In the genomic region with DNA sequence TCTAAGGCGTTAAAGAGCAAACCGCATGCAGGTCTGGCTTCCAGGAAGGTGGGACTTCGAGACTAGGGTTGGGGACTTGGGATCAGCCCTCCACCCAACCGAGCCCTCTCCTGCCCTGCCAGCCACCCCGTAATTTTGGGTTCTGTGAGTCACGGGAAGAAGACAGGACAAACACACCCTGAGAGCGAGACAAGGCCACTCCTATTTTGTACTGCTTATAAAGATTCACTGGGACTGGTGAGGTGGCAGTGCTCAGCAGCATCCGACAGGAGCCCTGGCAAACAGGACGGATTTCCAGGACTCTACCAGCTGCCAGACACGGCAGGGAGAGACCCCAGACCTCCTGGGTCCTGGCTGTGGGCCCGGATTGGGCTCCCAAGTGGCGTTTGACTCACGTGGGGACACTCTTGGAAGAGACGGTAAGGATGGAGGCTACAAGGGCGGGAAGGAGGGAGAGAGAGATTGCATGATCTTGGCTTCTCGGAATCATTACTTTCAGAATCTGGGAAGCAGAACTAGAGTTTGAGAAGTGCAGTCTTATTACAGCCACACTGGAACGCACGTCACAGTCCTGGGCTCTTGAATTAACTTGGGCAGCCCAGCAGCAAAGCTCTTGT, we compare ENCODE assay signal across 15 cellular contexts. TPM values are rescaled to one million over a fixed set of nuclear protein-coding genes. Genes with fewer than 3 reads are reported as not detected.
DNase-seq lines count a peak whose midpoint lies in the region; ATAC-seq and TF ChIP-seq lines count a peak whose summit lies in the region.
"Had no signal": no experiment of that assay in that cellular context is flagged by ENCODE, and none has a peak within 500 bp of the region (broad histone marks: within the 10 kb centered on the region; RNA-seq: fewer than 3 reads in every experiment).

A gene (plus strand): TSS at position 245 of the 617 bp plus-strand sequence. CDS start 8,625 bp downstream, outside the sequence.

- in situ Hi-C loops in mammary epithelial cell (cut with MboI; ENCODE audit: low sequenced_read_pairs in 2 of 2), result no loop called here

- ATAC-seq in right lobe of liver, result peak in 2 of 4 donors; percentile 19 to 21
- ATAC-seq in GM19035 (IDR thresholded peaks at IDR 0.05; ENCODE audit: unreplicated experiment), result no peak
- no peak for ATAC-seq in GM21515 (IDR thresholded peaks at IDR 0.05; ENCODE audit: unreplicated experiment)
- ATAC-seq: activated T-cell treated with anti-CD3 and anti-CD28 coated beads, Interleukin-2, amount 50 U/mL, for 72 hours had no signal

- TF ChIP-seq EP300 in suprapubic skin (IDR thresholded peaks at IDR 0.05), result no peak

- no peaks in the 10 kb centered on the region for H3K79me2 ChIP-seq in mammary epithelial cell (ENCODE audit: insufficient read depth, low read length)

- H4K20me1 ChIP-seq in mammary epithelial cell (ENCODE audit: insufficient read depth, low read length), result no peaks in the 10 kb centered on the region

- H3K9me3 ChIP-seq in mammary epithelial cell (replicated peaks; ENCODE audit: insufficient read depth, low read length), result no peaks in the 10 kb centered on the region
- no peaks in the 10 kb centered on the region for H3K9me3 ChIP-seq in right lobe of liver
- H3K9me3 ChIP-seq in suprapubic skin, result no peaks in the 10 kb centered on the region
- H3K9me3 ChIP-seq: ovary had no signal

- no peak within 1 kb of the TSS for H3K9ac ChIP-seq in mammary epithelial cell (ENCODE audit: insufficient read depth, low read length)

- no TSS peak for BruUV-seq in mammary epithelial cell (replicated peaks; lab: Mats Ljungman, UMichigan)

- peak; percentile 32 to 73 for DNase-seq in NCI-H446 (lab: John Stamatoyannopoulos, UW)
- DNase-seq in mammary epithelial cell, result no peak
- DNase-seq in right lobe of liver, result no peak
- peak in 1 of 2 donors; percentile 65 for DNase-seq in suprapubic skin (ENCODE audit: low spot score in 2 of 2)
- no peak for DNase-seq in NCI-H2196 treated with DMSO at 0.1 percent for 48 hours (lab: John Stamatoyannopoulos, UW; ENCODE audit: unreplicated experiment)
- DNase-seq: activated CD4-positive, CD25-positive, alpha-beta regulatory T cell treated with anti-CD3 and anti-CD28 coated beads, Interleukin-2, amount 50 U/mL, for 72 hours; activated T-cell treated with anti-CD3 and anti-CD28 coated beads, Interleukin-2, amount 50 U/mL, for 72 hours; Calu3; GOT3; NCI-H1048; NCI-H526; ovary had no signal

- no peak for TF ChIP-seq CTCF in mammary epithelial cell (conservative IDR thresholded peaks at IDR 0.05 in 1 of 2, IDR thresholded peaks at IDR 0.05 in 1 of 2; ENCODE audit: extremely low read depth in 1 of 2, insufficient read depth in 1 of 2, low read depth in 1 of 2, low read length in 2 of 2)
- TF ChIP-seq CTCF in right lobe of liver (IDR thresholded peaks at IDR 0.05), result no peak
- no peak for TF ChIP-seq CTCF in suprapubic skin (IDR thresholded peaks at IDR 0.05)

- H3K27me3 ChIP-seq in mammary epithelial cell (ENCODE audit: insufficient read depth, low read length) (no peaks in the 10 kb centered on the region), right lobe of liver (no peaks in the 10 kb centered on the region), suprapubic skin (no peaks in the 10 kb centered on the region)
- H3K27me3 ChIP-seq: ovary had no signal

- H3K4me1 ChIP-seq in mammary epithelial cell (ENCODE audit: insufficient read depth, low read length) (peaks cover 6% of the 10 kb centered on the region), right lobe of liver (no peaks in the 10 kb centered on the region), suprapubic skin (peaks cover 23% of the 10 kb centered on the region)

- dilution Hi-C loops in mammary epithelial cell (cut with HindIII; ENCODE audit: low sequenced_read_pairs), result no loop called here

- peak; percentile 41 for TF ChIP-seq POLR2A in right lobe of liver (IDR thresholded peaks at IDR 0.05)
- peak in 1 of 2 donors; percentile 29 for TF ChIP-seq POLR2A in suprapubic skin (IDR thresholded peaks at IDR 0.05)

- H3K4me3 ChIP-seq in mammary epithelial cell (replicated peaks in 1 of 3; ENCODE audit: insufficient read depth in 1 of 3, low read depth in 2 of 3, low read length in 3 of 3), result no peak within 1 kb of the TSS
- H3K4me3 ChIP-seq in right lobe of liver, result peak within 1 kb of the TSS in 1 of 3 donors; percentile 11
- H3K4me3 ChIP-seq in suprapubic skin, result peak within 1 kb of the TSS; percentile 30
- H3K4me3 ChIP-seq: ovary had no signal

- H2AFZ ChIP-seq in mammary epithelial cell (ENCODE audit: low read depth, low read length), result peak within 1 kb of the TSS; percentile 55

- H3K27ac ChIP-seq in mammary epithelial cell (ENCODE audit: insufficient read depth, low read depth, low read length) (no peak within 1 kb of the TSS), right lobe of liver (peak within 1 kb of the TSS; percentile 22 to 81 (median 71)), suprapubic skin (peak within 1 kb of the TSS; percentile 56)
- H3K27ac ChIP-seq: ovary had no signal

- 49% methylated on average over 14 of the region's 18 CpGs for WGBS in mammary epithelial cell (ENCODE audit: low coverage, missing lambda C conversion rate)
- WGBS in right lobe of liver (ENCODE audit: insufficient coverage, low coverage, low lambda C conversion rate, missing lambda C conversion rate), result 37% methylated on average over 14 of the region's 18 CpGs
- whole genome bisulfite sequencing in suprapubic skin, result 47% methylated on average over 18 of the region's 18 CpGs

- CTCF ChIA-PET in mammary epithelial cell (lab: Charles Lee; ENCODE audit: low non-redundant PET), result no interaction called here

- intact Hi-C loops in mammary epithelial cell (cut with micrococcal nuclease) (no loop called here), right lobe of liver (cut with DNase I) (no loop called here)

- H3K36me3 ChIP-seq in mammary epithelial cell (ENCODE audit: insufficient read depth, low read length) (no peaks in the 10 kb centered on the region), right lobe of liver (no peaks in the 10 kb centered on the region), suprapubic skin (no peaks in the 10 kb centered on the region)
- H3K36me3 ChIP-seq: ovary had no signal

- H3K4me2 ChIP-seq in mammary epithelial cell (ENCODE audit: insufficient read depth, low read depth, low read length), result no peak within 1 kb of the TSS

RNA-seq across cellular contexts. Expression of the gene that starts here (rescaled TPM):
- under 1 TPM in 1 of 2 donors, not detected in 1; 0.09 TPM for total RNA-seq in mammary epithelial cell
- polyA plus RNA-seq in mammary epithelial cell, result 0.06 TPM
- not detected for polyA minus RNA-seq in mammary epithelial cell
- total RNA-seq in right lobe of liver, result 1 to 10 TPM; 1.1 to 6.6 (median 3.7) TPM
- 1 to 10 TPM in 2 of 4 donors, under 1 TPM in 2; 0.68 to 3.1 (median 1.5) TPM for total RNA-seq in suprapubic skin
- total RNA-seq: activated T-cell treated with anti-CD3 and anti-CD28 coated beads, Interleukin-2, amount 50 U/mL, for 72 hours; HT1080 had no signal

Comparison
In these comparisons a context has a peak if more than half of its experiments do, and no peak if none do; other contexts are left out.
1. DNase-seq: peak in NCI-H446 (2 of 2); none in mammary epithelial cell (single experiment), right lobe of liver (0 of 3) and NCI-H2196 treated with DMSO at 0.1 percent for 48 hours (single experiment).